In the genomic region with DNA sequence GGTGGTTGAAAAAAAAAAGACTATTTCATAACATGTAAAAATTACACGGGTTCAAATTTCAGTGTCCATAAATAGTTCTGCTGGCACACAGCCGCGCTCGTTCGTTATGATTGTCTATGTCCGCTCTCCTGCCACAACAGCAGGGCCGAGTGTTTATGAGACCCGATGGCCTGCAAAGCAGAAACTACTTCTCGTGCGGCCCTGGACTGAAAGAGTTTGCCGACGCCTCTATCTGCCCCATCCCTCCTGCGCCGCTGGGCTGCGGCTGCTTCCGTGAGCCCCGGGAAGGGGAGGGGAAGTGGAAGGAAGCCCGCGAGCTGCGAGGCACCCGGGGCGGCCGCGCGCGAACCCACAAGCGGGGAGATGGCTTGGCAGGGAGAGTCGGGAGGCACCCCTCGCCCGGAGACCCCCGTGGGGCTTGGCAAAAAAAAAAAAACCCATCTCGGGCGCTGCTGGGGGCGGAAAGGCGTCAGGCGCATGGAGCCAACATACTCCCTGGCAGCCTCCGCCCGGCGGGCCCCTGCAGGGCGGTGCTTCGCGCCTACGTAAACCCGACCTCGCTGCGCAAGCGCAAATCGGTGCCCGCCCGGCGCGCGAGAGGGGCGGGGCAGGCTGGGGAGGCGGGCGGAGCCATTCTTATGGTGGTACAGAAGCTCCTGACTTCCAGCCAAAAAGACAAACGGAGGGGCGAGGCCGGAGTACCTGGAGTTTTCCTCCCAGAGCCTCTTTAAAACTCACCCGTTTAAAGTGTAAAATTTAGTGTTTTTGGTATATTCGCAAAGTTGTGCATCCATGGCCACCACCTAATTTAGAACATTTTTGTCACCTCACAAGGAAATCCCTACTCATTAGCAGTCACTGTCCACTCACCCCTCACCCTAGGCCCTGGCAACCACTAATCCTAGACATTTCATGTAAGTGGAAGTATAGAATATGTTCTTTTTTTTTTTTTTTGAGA, we compare ENCODE assay signal across 8 cellular contexts. TPM values are rescaled to one million over a fixed set of nuclear protein-coding genes. Genes with fewer than 3 reads are reported as not detected.
DNase-seq lines count a peak whose midpoint lies in the region; ATAC-seq and TF ChIP-seq lines count a peak whose summit lies in the region.

No MANE protein-coding gene starts in this region.

- H3K4me3 ChIP-seq in brain microvascular endothelial cell (ENCODE audit: low read depth, low read length) (peak overlapping the region; percentile 70), iPS-18c (ENCODE audit: insufficient read depth, low read depth, low read length) (peak overlapping the region; percentile 93), skeletal muscle tissue (ENCODE audit: low read length in 3 of 3) (peak overlapping the region; percentile 83 to 86 (median 84))

- H3K4me1 ChIP-seq in skeletal muscle tissue (ENCODE audit: control insufficient read depth in 3 of 3, insufficient read depth in 3 of 3, low read length in 3 of 3), result peaks cover 11 to 20% (median 13%) of the 10 kb centered on the region in 3 donors

- in situ Hi-C loops in brain microvascular endothelial cell (cut with HindIII; ENCODE audit: low pct_ligation_motif_present, low sequenced_read_pairs), result no loop called here

- H3K9ac ChIP-seq in skeletal muscle tissue (ENCODE audit: low read depth in 1 of 3, low read length in 3 of 3), result peak overlapping the region; percentile 92 to 96 (median 93)

- H3K9me3 ChIP-seq in iPS-18c (ENCODE audit: control insufficient read depth, insufficient read depth, low read length) (no peaks in the 10 kb centered on the region), skeletal muscle tissue (ENCODE audit: control insufficient read depth in 3 of 3, low read length in 3 of 3) (no peaks in the 10 kb centered on the region)

- TF ChIP-seq CTCF in brain microvascular endothelial cell (IDR thresholded peaks at IDR 0.05; ENCODE audit: low read depth, low read length, missing control alignments), result no peak

- ATAC-seq in GM18520 (IDR thresholded peaks at IDR 0.05; ENCODE audit: unreplicated experiment), result peak; percentile 93
- ATAC-seq in HG03060 (IDR thresholded peaks at IDR 0.05; ENCODE audit: low read depth, unreplicated experiment), result peak; percentile 73

- H3K36me3 ChIP-seq in brain microvascular endothelial cell (replicated peaks), result no peaks in the 10 kb centered on the region
- H3K36me3 ChIP-seq in skeletal muscle tissue (ENCODE audit: control insufficient read depth in 3 of 3, insufficient read depth in 3 of 3, low read length in 3 of 3), result no peaks in the 10 kb centered on the region

- H3K27ac ChIP-seq in brain microvascular endothelial cell (peak overlapping the region; percentile 88), skeletal muscle tissue (ENCODE audit: low read depth, low read length) (peak overlapping the region; percentile 98)

- no peaks in the 10 kb centered on the region for H3K27me3 ChIP-seq in brain microvascular endothelial cell (replicated peaks)
- H3K27me3 ChIP-seq in skeletal muscle tissue (ENCODE audit: control insufficient read depth in 3 of 3, insufficient read depth in 3 of 3, low read length in 3 of 3), result no peaks in the 10 kb centered on the region

- DNase-seq in A172 (ENCODE audit: low spot score), result peak; percentile 78
- peak; percentile 81 for DNase-seq in NCI-H2107 (lab: John Stamatoyannopoulos, UW)
- peak; percentile 94 for DNase-seq in UCSD-AML1 (lab: John Stamatoyannopoulos, UW; ENCODE audit: unreplicated experiment)
- peak; percentile 78 for DNase-seq in brain microvascular endothelial cell

RNA-seq across cellular contexts. Expression of a gene that starts 8.3 kb away (rescaled TPM):
- total RNA-seq in A172 (2014; rRNA removed; shearing (Covaris generic)), result 1.8 and 2.2 TPM in 2 replicates
- 16.7 TPM for total RNA-seq in skeletal muscle tissue

RNA-seq across cellular contexts. Expression of a gene that starts 55.7 kb away (rescaled TPM):
- total RNA-seq in A172 (2014; rRNA removed; shearing (Covaris generic)), result 43.6 and 44.7 TPM in 2 replicates
- 24.0 TPM for total RNA-seq in skeletal muscle tissue

Comparison
In these comparisons a context has a peak if more than half of its experiments do, and no peak if none do; other contexts are left out.
1. Peak in every context shown above with its lines: DNase-seq, ATAC-seq, H3K4me3 ChIP-seq and H3K27ac ChIP-seq.